1 cellular context compared by ENCODE assay signal in the genomic region with DNA sequence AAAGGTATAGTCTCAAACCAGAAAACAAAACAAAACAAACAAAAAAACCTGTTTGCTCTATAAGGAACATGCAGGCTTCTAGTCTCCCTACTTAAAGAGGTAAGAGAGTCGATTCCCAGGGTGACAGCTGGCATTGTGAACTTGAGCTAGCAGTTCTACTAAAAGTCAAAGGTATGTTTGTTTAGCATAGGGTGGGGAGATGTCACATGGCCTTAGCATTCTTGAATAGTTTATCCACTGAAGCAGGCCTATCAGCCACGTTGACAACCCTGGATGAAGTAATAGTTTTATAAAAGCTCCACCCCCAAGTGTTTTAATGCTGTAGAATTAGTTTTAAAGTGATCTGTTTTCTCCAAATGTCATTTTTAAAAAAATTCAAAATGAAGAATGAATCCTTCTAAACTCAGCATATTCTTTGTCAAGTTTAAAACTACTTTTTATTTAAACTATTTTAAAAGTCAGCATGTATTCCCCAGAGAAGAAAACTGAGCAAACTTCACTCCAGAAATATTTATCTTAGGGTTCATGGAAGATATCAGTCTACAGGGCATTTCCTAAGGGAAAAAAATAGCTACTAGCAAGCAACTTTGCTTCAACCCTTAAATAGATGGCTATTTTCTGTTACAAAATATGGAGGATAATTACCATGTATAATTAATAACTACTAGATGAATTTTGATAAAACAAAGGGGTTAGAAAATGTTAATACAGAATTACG.
A peak's percentile ranks its signal among the peaks of the same experiment; 100 is the strongest.
TF ChIP-seq lines count a peak whose summit lies in the region.

No MANE protein-coding gene starts in this region.

TF ChIP-seq in HepG2, 621 proteins besides CTCF, POLR2A, EP300 and RAD21 (continued from another document and continues in another):
- TF ChIP-seq ZNF326 (CRISPR knock-in tag; IDR thresholded peaks at IDR 0.05; ENCODE audit: borderline replicate concordance), result no peak
- TF ChIP-seq KLF16 (CRISPR knock-in tag; IDR thresholded peaks at IDR 0.05), result peak in 1 of 2 experiments; percentile 45; a peak in 1 of 4 replicates
- TF ChIP-seq ZBTB21 (CRISPR knock-in tag; IDR thresholded peaks at IDR 0.05), result no peak
- peak; percentile 96 for TF ChIP-seq ARNTL (CRISPR knock-in tag; IDR thresholded peaks at IDR 0.05)
- no peak for TF ChIP-seq UBTF (CRISPR knock-in tag; IDR thresholded peaks at IDR 0.05)
- TF ChIP-seq MAZ (IDR thresholded peaks at IDR 0.05; ENCODE audit: borderline replicate concordance, low read depth, low read length), result no peak
- no peak for TF ChIP-seq MAZ (CRISPR knock-in tag; IDR thresholded peaks at IDR 0.05; ENCODE audit: low read depth)
- peak; percentile 63; the same call in 1 of the 2 replicates for TF ChIP-seq KAT8 (CRISPR knock-in tag; IDR thresholded peaks at IDR 0.05)
- no peak for TF ChIP-seq DR1 (CRISPR knock-in tag; IDR thresholded peaks at IDR 0.05)
- TF ChIP-seq ZSCAN30 (CRISPR knock-in tag; IDR thresholded peaks at IDR 0.05), result no peak
- peak; percentile 44; the same call in 1 of the 2 replicates for TF ChIP-seq THAP11 (CRISPR knock-in tag; IDR thresholded peaks at IDR 0.05)
- no peak for TF ChIP-seq CBX1 (IDR thresholded peaks at IDR 0.05; ENCODE audit: low read depth)
- no peak for TF ChIP-seq ZSCAN20 (CRISPR knock-in tag; IDR thresholded peaks at IDR 0.05; ENCODE audit: borderline replicate concordance)
- 0 out of 2 replicates have a peak, but pooled peaks have one; percentile 42 for TF ChIP-seq ONECUT2 (CRISPR knock-in tag; IDR thresholded peaks at IDR 0.05)
- TF ChIP-seq ZBTB26 (CRISPR knock-in tag; IDR thresholded peaks at IDR 0.05; ENCODE audit: borderline replicate concordance), result no peak
- no peak for TF ChIP-seq KDM3A (CRISPR knock-in tag; IDR thresholded peaks at IDR 0.05; ENCODE audit: low read depth)
- no peak for TF ChIP-seq TMF1 (CRISPR knock-in tag; IDR thresholded peaks at IDR 0.05; ENCODE audit: low read depth)
- TF ChIP-seq ZNF296 (CRISPR knock-in tag; conservative IDR thresholded peaks at IDR 0.05), result no peak
- no peak for TF ChIP-seq PLSCR1 (CRISPR knock-in tag; IDR thresholded peaks at IDR 0.05; ENCODE audit: borderline replicate concordance)
- TF ChIP-seq ZSCAN25 (CRISPR knock-in tag; IDR thresholded peaks at IDR 0.05), result no peak
- TF ChIP-seq ELF3 (CRISPR knock-in tag; IDR thresholded peaks at IDR 0.05), result peak; percentile 47; the same call in 1 of the 2 replicates
- TF ChIP-seq BCL6 (CRISPR knock-in tag; IDR thresholded peaks at IDR 0.05), result peak; percentile 83
- no peak for TF ChIP-seq HES4 (CRISPR knock-in tag; IDR thresholded peaks at IDR 0.05; ENCODE audit: borderline replicate concordance)
- peak; percentile 79 for TF ChIP-seq NCOA2 (CRISPR knock-in tag; IDR thresholded peaks at IDR 0.05)
- TF ChIP-seq DPF2 (CRISPR knock-in tag; IDR thresholded peaks at IDR 0.05; ENCODE audit: borderline replicate concordance, low read depth), result no peak
- TF ChIP-seq MBD4 (IDR thresholded peaks at IDR 0.05; ENCODE audit: borderline replicate concordance, low read length), result no peak
- TF ChIP-seq ZNF256 (CRISPR knock-in tag; conservative IDR thresholded peaks at IDR 0.05), result no peak
- TF ChIP-seq SIX4 (CRISPR knock-in tag; IDR thresholded peaks at IDR 0.05), result 0 out of 2 replicates have a peak, but pooled peaks have one; percentile 63
- 0 out of 2 replicates have a peak, but pooled peaks have one; percentile 24 for TF ChIP-seq POLR2AphosphoS5 (IDR thresholded peaks at IDR 0.05; ENCODE audit: low read depth, low read length)
- peak; percentile 42; the same call in 1 of the 2 replicates for TF ChIP-seq TFDP2 (CRISPR knock-in tag; IDR thresholded peaks at IDR 0.05)
- TF ChIP-seq, protein P1, sequence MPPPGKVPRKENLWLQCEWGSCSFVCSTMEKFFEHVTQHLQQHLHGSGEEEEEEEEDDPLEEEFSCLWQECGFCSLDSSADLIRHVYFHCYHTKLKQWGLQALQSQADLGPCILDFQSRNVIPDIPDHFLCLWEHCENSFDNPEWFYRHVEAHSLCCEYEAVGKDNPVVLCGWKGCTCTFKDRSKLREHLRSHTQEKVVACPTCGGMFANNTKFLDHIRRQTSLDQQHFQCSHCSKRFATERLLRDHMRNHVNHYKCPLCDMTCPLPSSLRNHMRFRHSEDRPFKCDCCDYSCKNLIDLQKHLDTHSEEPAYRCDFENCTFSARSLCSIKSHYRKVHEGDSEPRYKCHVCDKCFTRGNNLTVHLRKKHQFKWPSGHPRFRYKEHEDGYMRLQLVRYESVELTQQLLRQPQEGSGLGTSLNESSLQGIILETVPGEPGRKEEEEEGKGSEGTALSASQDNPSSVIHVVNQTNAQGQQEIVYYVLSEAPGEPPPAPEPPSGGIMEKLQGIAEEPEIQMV (CRISPR knock-in tag; IDR thresholded peaks at IDR 0.05; ENCODE audit: low read depth), result 0 out of 2 replicates have a peak, but pooled peaks have one; percentile 27
- TF ChIP-seq CCAR2 (optimal IDR thresholded peaks at IDR 0.05; ENCODE audit: low read depth, low read length), result no peak
- TF ChIP-seq ZNF556 (CRISPR knock-in tag; IDR thresholded peaks at IDR 0.05; ENCODE audit: borderline replicate concordance), result no peak; the same call in 1 of the 2 replicates
- no peak for TF ChIP-seq KDM2A (CRISPR knock-in tag; IDR thresholded peaks at IDR 0.05; ENCODE audit: borderline replicate concordance, low read depth)
- TF ChIP-seq, protein P2, sequence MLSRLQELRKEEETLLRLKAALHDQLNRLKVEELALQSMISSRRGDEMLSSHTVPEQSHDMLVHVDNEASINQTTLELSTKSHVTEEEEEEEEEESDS (CRISPR knock-in tag; IDR thresholded peaks at IDR 0.05; ENCODE audit: borderline replicate concordance), result no peak
- TF ChIP-seq ZNF777 (CRISPR knock-in tag; IDR thresholded peaks at IDR 0.05), result no peak
- TF ChIP-seq ZNF788 (CRISPR knock-in tag; IDR thresholded peaks at IDR 0.05; ENCODE audit: borderline replicate concordance), result no peak
- no peak for TF ChIP-seq KLF6 (CRISPR knock-in tag; IDR thresholded peaks at IDR 0.05)
- TF ChIP-seq TCF7L2 (IDR thresholded peaks at IDR 0.05; ENCODE audit: low read depth, low read length), result no peak
- TF ChIP-seq, protein P3, sequence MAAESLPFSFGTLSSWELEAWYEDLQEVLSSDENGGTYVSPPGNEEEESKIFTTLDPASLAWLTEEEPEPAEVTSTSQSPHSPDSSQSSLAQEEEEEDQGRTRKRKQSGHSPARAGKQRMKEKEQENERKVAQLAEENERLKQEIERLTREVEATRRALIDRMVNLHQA (CRISPR knock-in tag; IDR thresholded peaks at IDR 0.05), result no peak
- TF ChIP-seq, protein P4, sequence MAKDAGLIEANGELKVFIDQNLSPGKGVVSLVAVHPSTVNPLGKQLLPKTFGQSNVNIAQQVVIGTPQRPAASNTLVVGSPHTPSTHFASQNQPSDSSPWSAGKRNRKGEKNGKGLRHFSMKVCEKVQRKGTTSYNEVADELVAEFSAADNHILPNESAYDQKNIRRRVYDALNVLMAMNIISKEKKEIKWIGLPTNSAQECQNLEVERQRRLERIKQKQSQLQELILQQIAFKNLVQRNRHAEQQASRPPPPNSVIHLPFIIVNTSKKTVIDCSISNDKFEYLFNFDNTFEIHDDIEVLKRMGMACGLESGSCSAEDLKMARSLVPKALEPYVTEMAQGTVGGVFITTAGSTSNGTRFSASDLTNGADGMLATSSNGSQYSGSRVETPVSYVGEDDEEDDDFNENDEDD (CRISPR knock-in tag; IDR thresholded peaks at IDR 0.05; ENCODE audit: borderline replicate concordance), result no peak; the same call in 1 of the 2 replicates
- no peak for TF ChIP-seq TAF1 (CRISPR knock-in tag; IDR thresholded peaks at IDR 0.05)
- TF ChIP-seq ZNF574 (CRISPR knock-in tag; IDR thresholded peaks at IDR 0.05), result no peak
